ENCODE assay signal across 25 cellular contexts in the genomic region with DNA sequence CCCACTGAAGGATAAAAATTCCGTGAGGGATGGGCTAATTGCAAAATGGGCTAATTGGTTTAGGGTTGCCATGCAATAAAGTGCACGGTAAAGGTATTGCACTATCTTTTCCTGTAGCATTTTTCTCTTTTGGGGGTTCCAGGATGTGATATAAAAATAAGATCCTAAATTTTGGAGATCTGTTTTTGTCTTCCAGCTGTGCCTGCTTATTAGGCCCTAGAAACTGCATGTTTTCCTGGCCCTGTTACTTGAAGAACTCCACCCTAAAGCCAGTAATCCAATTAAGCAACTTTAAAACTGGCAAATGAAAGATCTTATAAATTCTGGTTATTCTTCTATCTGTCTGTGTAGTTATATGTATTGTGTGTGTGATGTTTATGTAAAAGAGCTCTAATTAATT.
"Had no signal": no experiment of that assay in that cellular context is flagged by ENCODE, and none has a peak within 500 bp of the region (broad histone marks: within the 10 kb centered on the region; RNA-seq: fewer than 3 reads in every experiment).

No MANE protein-coding gene starts in this region.

- H3K27ac ChIP-seq: coronary artery, dorsolateral prefrontal cortex, epithelial cell of prostate, esophagus muscularis mucosa, esophagus squamous epithelium, foreskin keratinocyte, gastrocnemius medialis, gastroesophageal sphincter, heart left ventricle, heart right ventricle, hepatocyte had no signal

- H3K4me3 ChIP-seq: coronary artery, dorsolateral prefrontal cortex, esophagus muscularis mucosa, esophagus squamous epithelium, gastrocnemius medialis, gastroesophageal sphincter, heart left ventricle, heart right ventricle, hepatocyte had no signal

- ATAC-seq: effector memory CD8-positive, alpha-beta T cell; esophagus mucosa; foreskin keratinocyte; gastrocnemius medialis; gastroesophageal sphincter; heart left ventricle; heart right ventricle had no signal

- H3K4me2 ChIP-seq: hepatocyte had no signal

- H3K9me3 ChIP-seq: esophagus muscularis mucosa, esophagus squamous epithelium had no signal

- H2AFZ ChIP-seq: hepatocyte had no signal

- H3K4me1 ChIP-seq: esophagus muscularis mucosa, esophagus squamous epithelium, foreskin keratinocyte, gastrocnemius medialis, gastroesophageal sphincter, heart left ventricle, heart right ventricle had no signal

- DNase-seq: cortex of kidney; dermis blood vessel endothelial cell; dorsolateral prefrontal cortex; effector CD4-positive, alpha-beta T cell; effector CD8-positive, alpha-beta T cell; effector memory CD4-positive, alpha-beta T cell; effector memory CD8-positive, alpha-beta T cell; endodermal cell; erythroblast; esophagus squamous epithelium; foreskin fibroblast; foreskin keratinocyte; foreskin melanocyte; gastrocnemius medialis; glutamatergic neuron; head of caudate nucleus; heart left ventricle; heart right ventricle; hippocampal formation had no signal

- H3K79me2 ChIP-seq: hepatocyte had no signal

- H3K36me3 ChIP-seq: esophagus muscularis mucosa, esophagus squamous epithelium, gastrocnemius medialis, gastroesophageal sphincter, heart left ventricle, heart right ventricle had no signal

- H3K27me3 ChIP-seq: esophagus muscularis mucosa, esophagus squamous epithelium, foreskin keratinocyte, gastrocnemius medialis, gastroesophageal sphincter, heart left ventricle, heart right ventricle, hepatocyte had no signal
